In the genomic region with DNA sequence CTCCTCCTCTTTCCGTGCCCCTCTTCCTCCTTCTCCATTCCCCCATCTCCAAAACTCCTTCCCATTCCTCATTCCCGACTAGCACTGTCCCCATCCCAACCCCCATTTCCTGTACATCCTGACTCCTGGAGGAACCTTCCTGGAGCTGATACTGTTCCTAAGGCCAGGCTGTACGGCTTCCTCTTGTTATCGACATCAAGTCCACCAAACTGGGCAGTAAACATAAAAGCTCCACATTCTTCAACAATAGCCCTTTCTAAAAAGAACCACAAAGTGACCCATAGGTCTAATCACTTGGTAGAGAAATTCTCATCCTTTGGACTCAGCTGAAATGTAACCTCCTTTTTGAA, we compare ENCODE assay signal across 20 cellular contexts. TPM values are rescaled to one million over a fixed set of nuclear protein-coding genes. Genes with fewer than 3 reads are reported as not detected.
"Had no signal": no experiment of that assay in that cellular context is flagged by ENCODE, and none has a peak within 500 bp of the region (broad histone marks: within the 10 kb centered on the region; RNA-seq: fewer than 3 reads in every experiment).

No MANE protein-coding gene starts in this region.

- H3K4me1 ChIP-seq: psoas muscle had no signal

- DNase-seq: cerebellar nuclear complex; foreskin fibroblast; glutamatergic neuron; kidney; left cardiac atrium; left ventricle myocardium superior; mucosa of descending colon; naive thymus-derived CD8-positive, alpha-beta T cell; psoas muscle; small intestine; stimulated activated CD4-positive, alpha-beta T cell treated with anti-CD3 and anti-CD28 coated beads, Interleukin-12 subunit alpha, Interleukin-12 subunit beta, amount 100 ng/mL, for 4 hours; stimulated activated naive CD4-positive, alpha-beta T cell treated with Interleukin-2 at 50 U/mL for 16 hours had no signal

- H3K27ac Mint-ChIP-seq: dendritic cell treated with granulocyte-macrophage colony-stimulating factor and Interleukin-4, amounts not matched to agents 40 ng/mL and 50 ng/mL, for 4 days; type B pancreatic cell had no signal

- H3K9me3 ChIP-seq: gastroesophageal sphincter, mucosa of descending colon, neutrophil, psoas muscle had no signal

- H3K4me3 ChIP-seq: gastroesophageal sphincter, mucosa of descending colon, psoas muscle had no signal

- H3K36me3 ChIP-seq: gastroesophageal sphincter, neutrophil had no signal

- H3K4me3 Mint-ChIP-seq: dendritic cell treated with granulocyte-macrophage colony-stimulating factor and Interleukin-4, amounts not matched to agents 40 ng/mL and 50 ng/mL, for 4 days; type B pancreatic cell had no signal

- ATAC-seq: esophagus mucosa; gastroesophageal sphincter; left cardiac atrium; left ventricle myocardium superior; mucosa of descending colon; naive thymus-derived CD8-positive, alpha-beta T cell; psoas muscle had no signal

- H3K27me3 Mint-ChIP-seq: type B pancreatic cell had no signal

- H3K36me3 Mint-ChIP-seq: naive thymus-derived CD8-positive, alpha-beta T cell; type B pancreatic cell had no signal

- H3K9me3 Mint-ChIP-seq: dendritic cell treated with granulocyte-macrophage colony-stimulating factor and Interleukin-4, amounts not matched to agents 40 ng/mL and 50 ng/mL, for 4 days; naive thymus-derived CD8-positive, alpha-beta T cell; type B pancreatic cell had no signal

- H3K27me3 ChIP-seq: gastroesophageal sphincter, neutrophil had no signal

- H3K27ac ChIP-seq: gastroesophageal sphincter, neutrophil, psoas muscle had no signal

RNA-seq across cellular contexts. Expression of gene AWAT2, which starts 22.9 kb away (rescaled TPM):
- total RNA-seq: esophagus mucosa; fibroblast of lung; gastroesophageal sphincter; kidney; left cardiac atrium; left ventricle myocardium superior; mucosa of descending colon; naive thymus-derived CD8-positive, alpha-beta T cell; osteoblast; psoas muscle had no signal

RNA-seq across cellular contexts. Expression of gene OTUD6A, which starts 35.4 kb away (rescaled TPM):
- total RNA-seq: esophagus mucosa; fibroblast of lung; gastroesophageal sphincter; kidney; left cardiac atrium; left ventricle myocardium superior; mammary epithelial cell; mucosa of descending colon; naive thymus-derived CD8-positive, alpha-beta T cell; osteoblast; psoas muscle had no signal
